7 cellular contexts compared by ENCODE assay signal in the genomic region with DNA sequence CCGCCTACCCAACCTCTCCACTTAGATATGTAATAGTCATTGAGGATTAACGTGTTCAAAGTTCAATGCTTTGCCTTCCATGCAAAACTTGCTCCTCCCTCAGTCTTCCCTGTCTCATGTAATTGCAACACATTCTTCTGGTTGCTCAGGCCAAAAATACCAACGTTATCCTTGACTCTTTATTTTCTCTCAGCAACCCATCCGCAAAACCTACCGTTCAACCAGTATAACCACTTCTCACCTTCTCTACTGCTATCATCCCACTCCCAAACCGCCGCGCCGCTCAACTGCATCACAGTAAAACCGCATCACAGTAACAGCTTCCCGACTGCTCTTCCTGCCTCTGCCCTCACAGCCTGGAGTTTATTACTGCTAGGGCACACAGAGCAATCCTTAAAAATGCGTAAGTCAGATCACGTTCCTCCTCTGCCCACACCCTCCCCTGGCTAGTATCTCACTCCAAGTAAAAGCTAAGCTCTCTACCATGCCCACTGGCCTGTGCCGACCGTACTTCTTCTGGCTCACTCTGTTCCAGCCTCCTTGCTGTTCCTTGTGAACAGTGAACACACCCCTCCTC. TPM values are rescaled to one million over a fixed set of nuclear protein-coding genes. Genes with fewer than 3 reads are reported as not detected.
DNase-seq lines count a peak whose midpoint lies in the region; ATAC-seq and TF ChIP-seq lines count a peak whose summit lies in the region.

No MANE protein-coding gene starts in this region.

- no peaks in the 10 kb centered on the region for H3K27me3 ChIP-seq in GM23338 (ENCODE audit: insufficient read depth)
- no peaks in the 10 kb centered on the region for H3K27me3 ChIP-seq in effector memory CD4-positive, alpha-beta T cell (replicated peaks; ENCODE audit: control insufficient read depth, insufficient read depth, low read length, poor library complexity, severe bottlenecking)

- peaks cover 9% of the 10 kb centered on the region; the same call in 1 of the 2 replicates for H3K4me1 ChIP-seq in GM23338 (ENCODE audit: insufficient read depth)
- H3K4me1 ChIP-seq in effector memory CD4-positive, alpha-beta T cell (ENCODE audit: control insufficient read depth, insufficient read depth, low read length, poor library complexity, severe bottlenecking) = peaks cover 21% of the 10 kb centered on the region
- H3K4me1 ChIP-seq in OCI-LY7 (ENCODE audit: insufficient read depth, low read length, poor library complexity, severe bottlenecking) = peaks cover 17% of the 10 kb centered on the region

- H3K36me3 ChIP-seq in GM23338 (ENCODE audit: insufficient read depth) (no peaks in the 10 kb centered on the region), OCI-LY7 (ENCODE audit: insufficient read depth, low read length) (peaks cover 39% of the 10 kb centered on the region; the same call in 1 of the 2 replicates)
- H3K36me3 ChIP-seq in effector memory CD4-positive, alpha-beta T cell (ENCODE audit: control insufficient read depth, insufficient read depth, low read length) = peaks cover 7% of the 10 kb centered on the region

- peaks cover 5% of the 10 kb centered on the region; the same call in 2 of the 3 replicates for H3K36me3 Mint-ChIP-seq in GM23338 (ENCODE audit: low read depth)
- H3K36me3 Mint-ChIP-seq in T-helper 17 cell (ENCODE audit: low read depth) = peaks cover 10% of the 10 kb centered on the region

- H3K79me2 ChIP-seq in GM23338 (replicated peaks; ENCODE audit: insufficient read depth) = peaks cover 27% of the 10 kb centered on the region
- H3K79me2 ChIP-seq in OCI-LY7 (ENCODE audit: insufficient read depth, low read depth, low read length) = peaks cover 27% of the 10 kb centered on the region

- peak overlapping the region; percentile 57; the same call in 1 of the 2 replicates for H3K4me2 ChIP-seq in GM23338
- H3K4me2 ChIP-seq in OCI-LY7 (ENCODE audit: low read length) = no peak overlapping the region

- POLR2A ChIA-PET in OCI-LY7 (lab: Charles Lee) = no interaction called here

- no peak for TF ChIP-seq CTCF in GM23338 (conservative IDR thresholded peaks at IDR 0.05; ENCODE audit: low read depth in 2 of 2)
- TF ChIP-seq CTCF in OCI-LY7 (conservative IDR thresholded peaks at IDR 0.05; ENCODE audit: low read length) = no peak

- peak overlapping the region; percentile 62 for H3K27ac Mint-ChIP-seq in GM23338
- H3K27ac Mint-ChIP-seq in T-helper 17 cell = peak overlapping the region; percentile 97

- H2AFZ ChIP-seq in GM23338 = no peak overlapping the region
- no peak overlapping the region for H2AFZ ChIP-seq in OCI-LY7 (ENCODE audit: low read length)

- H4K20me1 ChIP-seq in GM23338 (replicated peaks; ENCODE audit: insufficient read depth) (no peaks in the 10 kb centered on the region), OCI-LY7 (ENCODE audit: insufficient read depth, low read length) (no peaks in the 10 kb centered on the region)

- H3K4me3 ChIP-seq in GM23338 (no peak overlapping the region), OCI-LY7 (ENCODE audit: low read depth, low read length, poor library complexity, severe bottlenecking) (no peak overlapping the region)
- H3K4me3 ChIP-seq in effector memory CD4-positive, alpha-beta T cell (ENCODE audit: insufficient read depth, low read depth, low read length, poor library complexity, severe bottlenecking) = peak overlapping the region; percentile 0

- DNase-seq in GM23338 (ENCODE audit: low spot score) = peak; percentile 54
- DNase-seq in T-helper 17 cell = peak in 1 of 3 donors; percentile 22
- DNase-seq in effector memory CD4-positive, alpha-beta T cell = peak in 2 of 3 donors; percentile 14 to 33
- peak; percentile 12 for DNase-seq in stimulated activated CD4-positive, alpha-beta T cell treated with anti-CD3 and anti-CD28 coated beads, Interleukin-1b, Interleukin-23, amount 100 ng/mL, for 48 hours
- DNase-seq in 8988T = no peak
- DNase-seq in NCI-H1930 (lab: John Stamatoyannopoulos, UW) = no peak
- DNase-seq in OCI-LY7 (ENCODE audit: low spot score) = no peak

- peaks cover 11% of the 10 kb centered on the region for H3K4me1 Mint-ChIP-seq in GM23338
- H3K4me1 Mint-ChIP-seq in T-helper 17 cell = peaks cover 48% of the 10 kb centered on the region

- H3K9me3 ChIP-seq in T-helper 17 cell (ENCODE audit: control insufficient read depth, low read length, poor library complexity, severe bottlenecking) (no peaks in the 10 kb centered on the region), OCI-LY7 (ENCODE audit: low read length) (no peaks in the 10 kb centered on the region)
- H3K9me3 ChIP-seq in effector memory CD4-positive, alpha-beta T cell (ENCODE audit: control insufficient read depth, low read length) = no peaks in the 10 kb centered on the region

- ATAC-seq in GM23338 = peak; percentile 85
- peak; percentile 69 for ATAC-seq in T-helper 17 cell

- H3K4me3 Mint-ChIP-seq in GM23338 (peak overlapping the region; percentile 12; the same call in 2 of the 3 replicates), T-helper 17 cell (peak overlapping the region; percentile 77)

- H3K9me2 ChIP-seq in GM23338 (ENCODE audit: insufficient read depth) (no peaks in the 10 kb centered on the region), OCI-LY7 (ENCODE audit: insufficient read depth, low read length) (no peaks in the 10 kb centered on the region)

- intact Hi-C loops in OCI-LY7 (cut with micrococcal nuclease; ENCODE audit: unreplicated experiment) = no loop called here

- H3K27me3 Mint-ChIP-seq in GM23338 (ENCODE audit: insufficient read depth, low read depth, poor library complexity) (peaks cover 4% of the 10 kb centered on the region), T-helper 17 cell (no peaks in the 10 kb centered on the region)

- BruUV-seq in OCI-LY7 (replicated peaks; lab: Mats Ljungman, UMichigan) = no TSS peak

- peak overlapping the region; percentile 65; the same call in 1 of the 2 replicates for H3K27ac ChIP-seq in GM23338 (ENCODE audit: low read depth)
- H3K27ac ChIP-seq in effector memory CD4-positive, alpha-beta T cell (ENCODE audit: insufficient read depth, low read length, poor library complexity, severe bottlenecking) = peak overlapping the region; percentile 18
- no peak overlapping the region for H3K27ac ChIP-seq in OCI-LY7 (ENCODE audit: low read depth, low read length, poor library complexity, severe bottlenecking)

- H3K9me3 Mint-ChIP-seq in GM23338 = no peaks in the 10 kb centered on the region

- H3F3A ChIP-seq in GM23338 (replicated peaks; ENCODE audit: low read depth) = no peaks in the 10 kb centered on the region

- CTCF ChIA-PET in OCI-LY7 (lab: Charles Lee; ENCODE audit: unreplicated experiment) = no interaction called here

TF ChIP-seq in GM23338, 12 proteins besides CTCF, POLR2A, EP300 and RAD21:
- TF ChIP-seq EZH2 (IDR thresholded peaks at IDR 0.05; ENCODE audit: low read depth, unreplicated experiment) (no peak), JUNB (IDR thresholded peaks at IDR 0.05; ENCODE audit: unreplicated experiment) (no peak), ETS1 (IDR thresholded peaks at IDR 0.05) (no peak), CREB1 (CRISPR knock-in tag; IDR thresholded peaks at IDR 0.05; ENCODE audit: low read depth) (no peak), EZH2phosphoT487 (IDR thresholded peaks at IDR 0.05; ENCODE audit: unreplicated experiment) (no peak)
TF ChIP-seq in GM23338: peak in this region for 0.

RNA-seq across cellular contexts. Expression of gene MTIF3, which starts 8.2 kb away (rescaled TPM):
- total RNA-seq in GM23338 (2014; rRNA removed; shearing (Covaris generic)) = 33.0 and 47.2 TPM in 2 replicates
- 148 and 152 TPM in 2 replicates for polyA plus RNA-seq in GM23338 (2016; fragmentation: Nextera tagmentation; extraction: Ambion mirVana)
- 10 to 100 TPM; 33.2 to 38.3 TPM for total RNA-seq in T-helper 17 cell
- total RNA-seq in OCI-LY7 (2014; rRNA removed; shearing (Covaris generic)) = 37.9 and 56.3 TPM in 2 replicates
- total RNA-seq in OCI-LY7 (2022) = 42.9 and 51.2 TPM in 2 replicates

RNA-seq across cellular contexts. Expression of gene GTF3A, which starts 17.7 kb away (rescaled TPM):
- total RNA-seq in GM23338 (2014; rRNA removed; shearing (Covaris generic)) = 109 and 206 TPM in 2 replicates
- polyA plus RNA-seq in GM23338 (2016; fragmentation: Nextera tagmentation; extraction: Ambion mirVana) = 174 and 190 TPM in 2 replicates
- 100 to 1,000 TPM; 164 to 171 TPM for total RNA-seq in T-helper 17 cell
- total RNA-seq in OCI-LY7 (2014; rRNA removed; shearing (Covaris generic)) = 220 and 251 TPM in 2 replicates
- total RNA-seq in OCI-LY7 (2022) = 242 and 245 TPM in 2 replicates

Comparison
In these comparisons a context has a peak if more than half of its experiments do, and no peak if none do; other contexts are left out.
1. DNase-seq: peak in GM23338 (single experiment), effector memory CD4-positive, alpha-beta T cell (2 of 3) and stimulated activated CD4-positive, alpha-beta T cell treated with anti-CD3 and anti-CD28 coated beads, Interleukin-1b, Interleukin-23, amount 100 ng/mL, for 48 hours (single experiment); none in 8988T (single experiment), NCI-H1930 (0 of 2) and OCI-LY7 (single experiment).